1 cellular context compared by ENCODE assay signal in genomic region chr16:67857547-67858233, GRCh38.
TF ChIP-seq lines count a peak whose summit lies in the region.

No MANE protein-coding gene starts in this region.

TF ChIP-seq in HepG2, 621 proteins besides CTCF, POLR2A, EP300 and RAD21 (continued from another document and continues in another):
- TF ChIP-seq CREB3 (CRISPR knock-in tag; IDR thresholded peaks at IDR 0.05) (no peak), ZNF546 (CRISPR knock-in tag; conservative IDR thresholded peaks at IDR 0.05) (no peak), ZNF33B (CRISPR knock-in tag; IDR thresholded peaks at IDR 0.05) (no peak), MXD3 (CRISPR knock-in tag; IDR thresholded peaks at IDR 0.05) (no peak), ONECUT2 (CRISPR knock-in tag; IDR thresholded peaks at IDR 0.05) (no peak), KAT7 (CRISPR knock-in tag; IDR thresholded peaks at IDR 0.05; ENCODE audit: borderline replicate concordance) (no peak), ZNF841 (CRISPR knock-in tag; IDR thresholded peaks at IDR 0.05; ENCODE audit: borderline replicate concordance) (no peak), KLF6 (CRISPR knock-in tag; IDR thresholded peaks at IDR 0.05) (0 out of 2 replicates have a peak, but pooled peaks have one; percentile 65), MIER2 (CRISPR knock-in tag; IDR thresholded peaks at IDR 0.05) (peak; percentile 40; the same call in 1 of the 2 replicates), MLXIP (CRISPR knock-in tag; IDR thresholded peaks at IDR 0.05; ENCODE audit: borderline replicate concordance) (no peak), ZNF232 (CRISPR knock-in tag; IDR thresholded peaks at IDR 0.05; ENCODE audit: borderline replicate concordance) (no peak), IRX3 (CRISPR knock-in tag; IDR thresholded peaks at IDR 0.05; ENCODE audit: borderline replicate concordance, low read depth) (no peak), DNMT3B (CRISPR knock-in tag; conservative IDR thresholded peaks at IDR 0.05) (no peak), ZNF160 (CRISPR knock-in tag; IDR thresholded peaks at IDR 0.05) (no peak), NR3C1 (CRISPR knock-in tag; IDR thresholded peaks at IDR 0.05) (no peak), PAWR (CRISPR knock-in tag; IDR thresholded peaks at IDR 0.05; ENCODE audit: borderline replicate concordance) (no peak), HOXA3 (CRISPR knock-in tag; IDR thresholded peaks at IDR 0.05) (peak; percentile 48; the same call in 1 of the 2 replicates), ZNF552 (CRISPR knock-in tag; IDR thresholded peaks at IDR 0.05; ENCODE audit: borderline replicate concordance) (no peak), GZF1 (CRISPR knock-in tag; IDR thresholded peaks at IDR 0.05) (no peak), NKX3-1 (CRISPR knock-in tag; IDR thresholded peaks at IDR 0.05) (no peak), ZFP82 (CRISPR knock-in tag; IDR thresholded peaks at IDR 0.05; ENCODE audit: borderline replicate concordance) (no peak), ZMAT5 (CRISPR knock-in tag; IDR thresholded peaks at IDR 0.05; ENCODE audit: borderline replicate concordance, low read depth) (no peak), ZNF484 (CRISPR knock-in tag; IDR thresholded peaks at IDR 0.05; ENCODE audit: borderline replicate concordance, low read depth) (no peak), SCMH1 (CRISPR knock-in tag; IDR thresholded peaks at IDR 0.05; ENCODE audit: borderline replicate concordance) (no peak), ZNF337 (CRISPR knock-in tag; IDR thresholded peaks at IDR 0.05; ENCODE audit: borderline replicate concordance, low read depth) (0 out of 2 replicates have a peak, but pooled peaks have one; percentile 64), ZNF788 (CRISPR knock-in tag; IDR thresholded peaks at IDR 0.05; ENCODE audit: borderline replicate concordance) (no peak; the same call in 1 of the 2 replicates), BHLHE40 (IDR thresholded peaks at IDR 0.05; ENCODE audit: low read length) (no peak), MED1 (CRISPR knock-in tag; IDR thresholded peaks at IDR 0.05) (peak; percentile 42; the same call in 1 of the 2 replicates), ZNF780A (CRISPR knock-in tag; IDR thresholded peaks at IDR 0.05) (no peak), ZNF264 (CRISPR knock-in tag; IDR thresholded peaks at IDR 0.05) (peak; percentile 55; the same call in 1 of the 2 replicates), ZNF737 (CRISPR knock-in tag; IDR thresholded peaks at IDR 0.05; ENCODE audit: borderline replicate concordance) (no peak), ZNF660 (CRISPR knock-in tag; IDR thresholded peaks at IDR 0.05; ENCODE audit: borderline replicate concordance, low read depth) (no peak), AKAP8 (CRISPR knock-in tag; IDR thresholded peaks at IDR 0.05) (peak; percentile 76; the same call in 1 of the 2 replicates), ZNF17 (CRISPR knock-in tag; IDR thresholded peaks at IDR 0.05) (no peak), ZNF101 (CRISPR knock-in tag; IDR thresholded peaks at IDR 0.05; ENCODE audit: borderline replicate concordance, low read depth) (no peak), AKNA (CRISPR knock-in tag; IDR thresholded peaks at IDR 0.05; ENCODE audit: borderline replicate concordance) (no peak), ZKSCAN1 (IDR thresholded peaks at IDR 0.05; ENCODE audit: low read length) (0 out of 2 replicates have a peak, but pooled peaks have one; percentile 28), CBFB (CRISPR knock-in tag; IDR thresholded peaks at IDR 0.05) (no peak), ZNF142 (CRISPR knock-in tag; IDR thresholded peaks at IDR 0.05) (no peak), SOX6 (IDR thresholded peaks at IDR 0.05) (no peak), SOX6 (CRISPR knock-in tag; IDR thresholded peaks at IDR 0.05) (peak; percentile 90), PRDM4 (CRISPR knock-in tag; IDR thresholded peaks at IDR 0.05; ENCODE audit: borderline replicate concordance) (no peak), ZNF121 (CRISPR knock-in tag; IDR thresholded peaks at IDR 0.05) (no peak), KAT2B (IDR thresholded peaks at IDR 0.05; ENCODE audit: borderline replicate concordance, low read depth, low read length) (no peak), TSC22D2 (CRISPR knock-in tag; IDR thresholded peaks at IDR 0.05; ENCODE audit: borderline replicate concordance) (peak; percentile 9; the same call in 1 of the 2 replicates), ATF6 (CRISPR knock-in tag; conservative IDR thresholded peaks at IDR 0.05) (no peak), NFE2L2 (IDR thresholded peaks at IDR 0.05; ENCODE audit: low read length) (no peak; the same call in 1 of the 2 replicates)
